1 cellular context compared by ENCODE assay signal in the genomic region with DNA sequence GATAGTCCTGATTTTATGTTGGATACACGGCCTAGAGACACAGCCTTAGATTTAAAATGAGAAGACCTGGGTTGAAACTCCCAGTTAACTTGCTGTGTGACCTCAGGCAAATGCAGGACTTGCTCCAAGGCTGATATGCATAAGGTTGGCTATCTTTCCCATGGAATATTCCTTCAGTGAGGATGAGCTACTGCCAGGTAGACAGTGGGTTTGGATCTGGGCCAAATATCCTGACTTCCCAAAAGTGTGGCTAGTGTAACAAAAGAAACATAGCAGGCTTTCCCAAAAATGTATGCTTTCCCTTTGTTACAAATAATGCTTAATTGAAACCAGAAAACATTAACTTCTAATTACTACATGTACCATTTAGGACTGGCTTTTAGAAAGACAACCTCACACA.
TF ChIP-seq lines count a peak whose summit lies in the region.

No MANE protein-coding gene starts in this region.

TF ChIP-seq in K562, 482 proteins besides CTCF, POLR2A, EP300 and RAD21 (continued from another document):
- TF ChIP-seq SAP30 (IDR thresholded peaks at IDR 0.05; ENCODE audit: borderline replicate concordance, insufficient read depth, low read depth, low read length, poor library complexity, severe bottlenecking) (no peak), ARID2 (IDR thresholded peaks at IDR 0.05) (no peak), ZNF212 (CRISPR knock-in tag; IDR thresholded peaks at IDR 0.05) (no peak), BDP1 (IDR thresholded peaks at IDR 0.05; ENCODE audit: insufficient read depth, insufficient read length) (no peak), RUNX1 (IDR thresholded peaks at IDR 0.05; ENCODE audit: low read depth) (no peak), ZNF507 (tag; conservative IDR thresholded peaks at IDR 0.05) (no peak), ATF1 (CRISPR knock-in tag; IDR thresholded peaks at IDR 0.05) (no peak), ATF1 (tag; IDR thresholded peaks at IDR 0.05) (no peak), EZH2 (IDR thresholded peaks at IDR 0.05; ENCODE audit: borderline replicate concordance, low read depth, low read length) (no peak)
- TF ChIP-seq, protein P1, sequence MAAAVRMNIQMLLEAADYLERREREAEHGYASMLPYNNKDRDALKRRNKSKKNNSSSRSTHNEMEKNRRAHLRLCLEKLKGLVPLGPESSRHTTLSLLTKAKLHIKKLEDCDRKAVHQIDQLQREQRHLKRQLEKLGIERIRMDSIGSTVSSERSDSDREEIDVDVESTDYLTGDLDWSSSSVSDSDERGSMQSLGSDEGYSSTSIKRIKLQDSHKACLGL (CRISPR knock-in tag; IDR thresholded peaks at IDR 0.05; ENCODE audit: borderline replicate concordance, poor library complexity, severe bottlenecking), result no peak
- TF ChIP-seq, protein P2, sequence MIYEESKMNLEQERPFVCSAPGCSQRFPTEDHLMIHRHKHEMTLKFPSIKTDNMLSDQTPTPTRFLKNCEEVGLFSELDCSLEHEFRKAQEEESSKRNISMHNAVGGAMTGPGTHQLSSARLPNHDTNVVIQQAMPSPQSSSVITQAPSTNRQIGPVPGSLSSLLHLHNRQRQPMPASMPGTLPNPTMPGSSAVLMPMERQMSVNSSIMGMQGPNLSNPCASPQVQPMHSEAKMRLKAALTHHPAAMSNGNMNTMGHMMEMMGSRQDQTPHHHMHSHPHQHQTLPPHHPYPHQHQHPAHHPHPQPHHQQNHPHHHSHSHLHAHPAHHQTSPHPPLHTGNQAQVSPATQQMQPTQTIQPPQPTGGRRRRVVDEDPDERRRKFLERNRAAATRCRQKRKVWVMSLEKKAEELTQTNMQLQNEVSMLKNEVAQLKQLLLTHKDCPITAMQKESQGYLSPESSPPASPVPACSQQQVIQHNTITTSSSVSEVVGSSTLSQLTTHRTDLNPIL (CRISPR knock-in tag; IDR thresholded peaks at IDR 0.05), result no peak
- TF ChIP-seq, protein P3, sequence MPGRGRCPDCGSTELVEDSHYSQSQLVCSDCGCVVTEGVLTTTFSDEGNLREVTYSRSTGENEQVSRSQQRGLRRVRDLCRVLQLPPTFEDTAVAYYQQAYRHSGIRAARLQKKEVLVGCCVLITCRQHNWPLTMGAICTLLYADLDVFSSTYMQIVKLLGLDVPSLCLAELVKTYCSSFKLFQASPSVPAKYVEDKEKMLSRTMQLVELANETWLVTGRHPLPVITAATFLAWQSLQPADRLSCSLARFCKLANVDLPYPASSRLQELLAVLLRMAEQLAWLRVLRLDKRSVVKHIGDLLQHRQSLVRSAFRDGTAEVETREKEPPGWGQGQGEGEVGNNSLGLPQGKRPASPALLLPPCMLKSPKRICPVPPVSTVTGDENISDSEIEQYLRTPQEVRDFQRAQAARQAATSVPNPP (IDR thresholded peaks at IDR 0.05; ENCODE audit: borderline replicate concordance, insufficient read depth, insufficient read length), result no peak
